In the genomic region with DNA sequence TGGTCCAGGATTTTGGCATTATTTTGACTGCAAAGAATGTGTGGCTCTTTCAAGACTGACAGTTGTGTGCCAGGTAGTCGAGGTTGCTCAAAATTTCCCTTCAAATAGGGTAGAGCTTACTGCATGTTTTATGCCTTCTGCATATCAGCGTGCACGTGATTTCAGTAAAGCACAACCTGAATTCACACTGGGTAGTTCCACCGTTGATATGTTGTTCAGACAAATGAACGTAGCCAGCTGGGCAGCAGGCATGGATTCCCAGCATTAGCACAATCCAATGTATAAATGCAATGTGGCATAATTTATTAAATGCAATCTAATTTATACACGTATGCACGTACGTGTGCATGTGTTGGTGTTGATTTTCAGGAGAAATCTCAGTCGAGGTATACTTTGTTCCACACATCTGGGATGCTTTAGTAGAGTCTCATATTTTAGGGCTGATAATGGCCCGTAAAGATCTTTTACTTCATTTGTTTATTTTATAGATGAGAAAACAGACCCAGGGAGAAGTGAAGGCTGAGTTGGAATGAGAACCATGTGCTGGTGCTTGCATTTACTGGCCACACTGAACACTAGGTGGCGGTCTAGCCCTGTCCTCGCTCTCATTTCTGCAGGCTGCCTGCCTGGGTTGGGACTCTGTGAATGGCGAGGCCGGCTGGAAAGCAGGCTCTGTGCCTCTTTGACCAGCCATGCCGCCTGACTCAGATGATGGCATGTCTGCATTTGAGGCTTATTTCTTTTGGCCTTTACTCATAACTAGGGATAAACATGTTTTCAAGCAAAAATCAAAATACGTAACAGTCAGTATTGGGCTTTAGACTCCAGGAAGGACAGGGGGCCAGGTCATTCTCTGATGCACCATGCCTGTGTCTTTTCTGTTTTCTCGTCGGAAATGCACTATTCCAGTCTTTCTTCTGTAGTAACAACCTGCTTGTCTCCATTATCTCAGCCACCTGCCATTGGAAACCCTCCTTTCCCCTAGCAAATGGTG, we compare ENCODE assay signal across 9 cellular contexts.
A peak's percentile ranks its signal among the peaks of the same experiment; 100 is the strongest.
DNase-seq lines count a peak whose midpoint lies in the region; ATAC-seq and TF ChIP-seq lines count a peak whose summit lies in the region.
"Had no signal": no experiment of that assay in that cellular context is flagged by ENCODE, and none has a peak within 500 bp of the region (broad histone marks: within the 10 kb centered on the region; RNA-seq: fewer than 3 reads in every experiment).

No MANE protein-coding gene starts in this region.

- no peak for TF ChIP-seq POLR2A in stomach (IDR thresholded peaks at IDR 0.05)

- H3K9me3 ChIP-seq in mucosa of descending colon (no peaks in the 10 kb centered on the region), stomach (no peaks in the 10 kb centered on the region)

- H3K27ac Mint-ChIP-seq in activated CD4-positive, alpha-beta memory T cell treated with anti-CD3 and anti-CD28 coated beads, Interleukin-2, amount 10 ng/mL, durations not matched to agents 7 days and 5 days, result no peak overlapping the region
- no peak overlapping the region for H3K27ac Mint-ChIP-seq in endothelial cell (ENCODE audit: unreplicated experiment)
- H3K27ac Mint-ChIP-seq: stimulated activated naive CD8-positive, alpha-beta T cell treated with anti-CD3 and anti-CD28 coated beads, Interleukin-15, Interleukin-2, amounts not matched to agents 100 ng/mL and 50 ng/mL, for 24 hours had no signal

- H3K27me3 ChIP-seq in stomach, result no peaks in the 10 kb centered on the region

- 60 to 67% (median 64%) methylated on average over 18 of the region's 18 CpGs for WGBS in stomach, 5 donors

- peaks cover 5% of the 10 kb centered on the region for H3K36me3 Mint-ChIP-seq in activated CD4-positive, alpha-beta memory T cell treated with anti-CD3 and anti-CD28 coated beads, Interleukin-2, amount 10 ng/mL, durations not matched to agents 7 days and 5 days (ENCODE audit: low read depth)
- peaks cover 52% of the 10 kb centered on the region for H3K36me3 Mint-ChIP-seq in endothelial cell (ENCODE audit: low read depth, unreplicated experiment)

- POLR2A ChIA-PET in activated CD4-positive, alpha-beta memory T cell treated with anti-CD3 and anti-CD28 coated beads, Interleukin-2, amount 10 ng/mL, durations not matched to agents 7 days and 5 days (lab: Charles Lee), result no interaction called here

- H3K4me3 ChIP-seq in mucosa of descending colon (no peak overlapping the region), stomach (no peak overlapping the region)

- ATAC-seq in GM18520 (IDR thresholded peaks at IDR 0.05; ENCODE audit: unreplicated experiment), result peak; percentile 70
- peak; percentile 79 for ATAC-seq in HG03045 (IDR thresholded peaks at IDR 0.05; ENCODE audit: unreplicated experiment)
- ATAC-seq in mucosa of descending colon, result peak; percentile 86

- H3K27me3 Mint-ChIP-seq in activated CD4-positive, alpha-beta memory T cell treated with anti-CD3 and anti-CD28 coated beads, Interleukin-2, amount 10 ng/mL, durations not matched to agents 7 days and 5 days, result no peaks in the 10 kb centered on the region
- H3K27me3 Mint-ChIP-seq in endothelial cell (ENCODE audit: unreplicated experiment), result peaks cover 11% of the 10 kb centered on the region
- H3K27me3 Mint-ChIP-seq: stimulated activated naive CD8-positive, alpha-beta T cell treated with anti-CD3 and anti-CD28 coated beads, Interleukin-15, Interleukin-2, amounts not matched to agents 100 ng/mL and 50 ng/mL, for 24 hours had no signal

- no peak for TF ChIP-seq EP300 in stomach (IDR thresholded peaks at IDR 0.05)

- peak; percentile 85 for DNase-seq in AG20443 (ENCODE audit: low spot score)
- DNase-seq in NCI-H510A (lab: John Stamatoyannopoulos, UW), result peak; percentile 39
- peak; percentile 57 for DNase-seq in activated CD4-positive, alpha-beta memory T cell treated with anti-CD3 and anti-CD28 coated beads, Interleukin-2, amount 10 ng/mL, durations not matched to agents 7 days and 5 days
- DNase-seq in endothelial cell (ENCODE audit: low spot score), result peak; percentile 75
- peak in 2 of 3 donors; percentile 78 to 80 for DNase-seq in mucosa of descending colon
- DNase-seq in stomach, result peak; percentile 72

- TF ChIP-seq CTCF in endothelial cell (IDR thresholded peaks at IDR 0.05; ENCODE audit: unreplicated experiment) (peak; percentile 73), mucosa of descending colon (IDR thresholded peaks at IDR 0.05) (peak; percentile 61), stomach (IDR thresholded peaks at IDR 0.05) (peak in 5 of 7 experiments; percentile 41 to 79 (median 57))

- no peaks in the 10 kb centered on the region for H3K4me1 Mint-ChIP-seq in activated CD4-positive, alpha-beta memory T cell treated with anti-CD3 and anti-CD28 coated beads, Interleukin-2, amount 10 ng/mL, durations not matched to agents 7 days and 5 days
- H3K4me1 Mint-ChIP-seq in endothelial cell (ENCODE audit: unreplicated experiment), result peaks cover 14% of the 10 kb centered on the region

- H3K4me1 ChIP-seq in mucosa of descending colon (ENCODE audit: low read depth) (no peaks in the 10 kb centered on the region), stomach (peaks cover 0 to 7% (median 0%) of the 10 kb centered on the region in 4 donors)

- H3K9me3 Mint-ChIP-seq in activated CD4-positive, alpha-beta memory T cell treated with anti-CD3 and anti-CD28 coated beads, Interleukin-2, amount 10 ng/mL, durations not matched to agents 7 days and 5 days, result peaks cover 2% of the 10 kb centered on the region
- no peaks in the 10 kb centered on the region for H3K9me3 Mint-ChIP-seq in endothelial cell (ENCODE audit: unreplicated experiment)
- H3K9me3 Mint-ChIP-seq: stimulated activated naive CD8-positive, alpha-beta T cell treated with anti-CD3 and anti-CD28 coated beads, Interleukin-15, Interleukin-2, amounts not matched to agents 100 ng/mL and 50 ng/mL, for 24 hours had no signal

- no peak overlapping the region for H3K27ac ChIP-seq in stomach

- no peaks in the 10 kb centered on the region for H3K36me3 ChIP-seq in mucosa of descending colon (ENCODE audit: low read depth)
- H3K36me3 ChIP-seq in stomach, result peaks cover 0 to 37% (median 24%) of the 10 kb centered on the region in 4 donors

- CTCF ChIA-PET in activated CD4-positive, alpha-beta memory T cell treated with anti-CD3 and anti-CD28 coated beads, Interleukin-2, amount 10 ng/mL, durations not matched to agents 7 days and 5 days (lab: Charles Lee), result interaction anchor here (0.5 to 1.1 kb wide), 2 partner anchors 58 to 206 kb away, joined by 3 read pairs; no protein-coding TSS in a partner anchor

- intact Hi-C loops in mucosa of descending colon (cut with DNase I, micrococcal nuclease) (no loop called here), stomach (cut with DNase I; ENCODE audit: low total_unique reads) (no loop called here)

- no peak overlapping the region for H3K4me3 Mint-ChIP-seq in activated CD4-positive, alpha-beta memory T cell treated with anti-CD3 and anti-CD28 coated beads, Interleukin-2, amount 10 ng/mL, durations not matched to agents 7 days and 5 days
- no peak overlapping the region for H3K4me3 Mint-ChIP-seq in endothelial cell (ENCODE audit: unreplicated experiment)
- H3K4me3 Mint-ChIP-seq: stimulated activated naive CD8-positive, alpha-beta T cell treated with anti-CD3 and anti-CD28 coated beads, Interleukin-15, Interleukin-2, amounts not matched to agents 100 ng/mL and 50 ng/mL, for 24 hours had no signal
